In the genomic region with DNA sequence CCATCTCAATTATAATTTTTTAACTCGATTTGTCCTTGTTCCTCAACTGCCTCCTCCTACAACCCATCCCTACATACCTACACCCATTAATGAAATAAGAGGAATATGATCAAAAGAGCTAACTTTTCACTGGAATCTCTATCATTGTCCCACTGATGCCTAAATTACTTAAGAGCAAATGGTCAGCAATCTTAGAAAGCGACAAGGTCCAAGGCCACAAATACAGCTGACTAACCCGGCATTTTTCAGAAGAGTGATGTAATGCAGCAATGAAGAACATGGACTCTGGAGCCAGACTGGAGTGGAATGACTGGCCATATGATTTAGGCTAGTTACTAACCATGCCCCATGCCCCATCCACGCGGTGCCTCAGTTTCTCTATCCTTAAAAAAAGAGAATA, we compare ENCODE assay signal across 13 cellular contexts.
"Had no signal": no experiment of that assay in that cellular context is flagged by ENCODE, and none has a peak within 500 bp of the region (broad histone marks: within the 10 kb centered on the region; RNA-seq: fewer than 3 reads in every experiment).

No MANE protein-coding gene starts in this region.

- H3K9me3 ChIP-seq: colonic mucosa, esophagus muscularis mucosa, thoracic aorta, upper lobe of right lung had no signal

- H3K4me2 ChIP-seq: neural progenitor cell had no signal

- H2AFZ ChIP-seq: neural progenitor cell had no signal

- DNase-seq: activated CD4-positive, alpha-beta T cell treated with anti-CD3 and anti-CD28 coated beads, Interleukin-2, amount 50 U/mL, for 1 hour; activated naive CD4-positive, alpha-beta T cell treated with anti-CD3 and anti-CD28 coated beads for 36 hours; caudate nucleus; colonic mucosa; foreskin keratinocyte; immature natural killer cell; upper lobe of right lung had no signal

- H3K4me1 ChIP-seq: colonic mucosa, esophagus muscularis mucosa, foreskin keratinocyte, neural progenitor cell, upper lobe of right lung had no signal

- H3K27me3 ChIP-seq: colonic mucosa, esophagus muscularis mucosa, foreskin keratinocyte, neural progenitor cell, upper lobe of right lung had no signal

- ATAC-seq: activated T-helper 17 cell treated with anti-CD3 and anti-CD28 coated beads, Interleukin-2, amount 50 U/mL, for 72 hours; foreskin keratinocyte; stimulated activated effector memory CD8-positive, alpha-beta T cell treated with anti-CD3 and anti-CD28 coated beads, Interleukin-12 subunit alpha, Interleukin-12 subunit beta, amount 100 ng/mL, for 72 hours; upper lobe of right lung had no signal

- H3K27ac ChIP-seq: colonic mucosa, esophagus muscularis mucosa, foreskin keratinocyte, neural progenitor cell, thoracic aorta, upper lobe of right lung had no signal

- H3K9ac ChIP-seq: neural progenitor cell had no signal

- H3K4me3 ChIP-seq: colonic mucosa, esophagus muscularis mucosa, lung, neural progenitor cell, thoracic aorta, upper lobe of right lung had no signal
